ENCODE assay signal across 17 cellular contexts in genomic region chr20:44715495-44716308, GRCh38. TPM values are rescaled to one million over a fixed set of nuclear protein-coding genes. Genes with fewer than 3 reads are reported as not detected.
DNase-seq lines count a peak whose midpoint lies in the region; ATAC-seq, FAIRE-seq and TF ChIP-seq lines count a peak whose summit lies in the region.
"Had no signal": no experiment of that assay in that cellular context is flagged by ENCODE, and none has a peak within 500 bp of the region (broad histone marks: within the 10 kb centered on the region; RNA-seq: fewer than 3 reads in every experiment).

No MANE protein-coding gene starts in this region.

- H3K9me3 ChIP-seq in lower lobe of right lung, result no peaks in the 10 kb centered on the region
- H3K9me3 ChIP-seq: BE2C had no signal

- FAIRE-seq in HTR-8/SVneo (lab: Jason Lieb, UNC), result peak; percentile 92

- no peaks in the 10 kb centered on the region for H3K36me3 ChIP-seq in lower lobe of right lung
- H3K36me3 ChIP-seq: BE2C had no signal

- ATAC-seq in lower lobe of right lung, result no peak

- TF ChIP-seq CTCF in coronary artery (IDR thresholded peaks at IDR 0.05) (no peak), lower lobe of right lung (IDR thresholded peaks at IDR 0.05) (no peak)

- H3K27ac ChIP-seq in coronary artery (peak overlapping the region; percentile 96 to 97), lower lobe of right lung (peak overlapping the region; percentile 80), temporal lobe (ENCODE audit: low read depth, low read length) (peak overlapping the region; percentile 8)
- H3K27ac ChIP-seq: parathyroid adenoma had no signal

- no peaks in the 10 kb centered on the region for H3K27me3 ChIP-seq in lower lobe of right lung (ENCODE audit: low read depth)
- H3K27me3 ChIP-seq: BE2C had no signal

- intact Hi-C loops in lower lobe of right lung (cut with DNase I), result no loop called here

- in situ Hi-C loops in G401 (cut with HindIII; ENCODE audit: low sequenced_read_pairs), result no loop called here

- H3K4me3 ChIP-seq in coronary artery, result peak overlapping the region; percentile 68
- peak overlapping the region; percentile 42 for H3K4me3 ChIP-seq in lower lobe of right lung

- H3K4me1 ChIP-seq in lower lobe of right lung, result peaks cover 33% of the 10 kb centered on the region

- DNase-seq in HTR-8/SVneo (ENCODE audit: insufficient read length, low spot score) (no peak), coronary artery (ENCODE audit: low spot score) (no peak), lower lobe of right lung (peak; percentile 17), AG20443 (ENCODE audit: low spot score) (no peak), A172 (ENCODE audit: low spot score) (no peak), G401 (ENCODE audit: low spot score) (no peak), GM19240 (ENCODE audit: insufficient read length, low spot score) (no peak)
- DNase-seq: activated CD4-positive, alpha-beta T cell treated with anti-CD3 and anti-CD28 coated beads, Interleukin-2, amount 10 ng/mL, durations not matched to agents 7 days and 5 days; effector CD8-positive, alpha-beta T cell; HCEC 1CT; MM.1S; NCI-H2029; NCI-H524 treated with DMSO at 0.1 percent for 48 hours; stimulated activated CD4-positive, alpha-beta T cell treated with anti-CD3 and anti-CD28 coated beads, Interleukin-15, amount 100 ng/mL, for 24 hours had no signal

RNA-seq across cellular contexts. Expression of gene CCN5, which starts 0.5 kb away (rescaled TPM):
- 42.3 TPM for total RNA-seq in lower lobe of right lung
- total RNA-seq in temporal lobe, result not detected
- total RNA-seq in A172 (2014; rRNA removed; shearing (Covaris generic)), result not detected in 2 replicates
- total RNA-seq in G401 (2014; rRNA removed; shearing (Covaris generic)), result 0.17 TPM in 1 of 2 replicates, not detected in the other
- total RNA-seq: activated CD4-positive, alpha-beta T cell treated with anti-CD3 and anti-CD28 coated beads, Interleukin-2, amount 10 ng/mL, durations not matched to agents 7 days and 5 days had no signal

RNA-seq across cellular contexts. Expression of gene KCNK15, which starts 30.0 kb away (rescaled TPM):
- total RNA-seq in lower lobe of right lung (0.89 TPM), temporal lobe (not detected)
- total RNA-seq in A172 (2014; rRNA removed; shearing (Covaris generic)), result 0.62 TPM in 1 of 2 replicates, not detected in the other
- 17.9 TPM in 2 replicates for total RNA-seq in G401 (2014; rRNA removed; shearing (Covaris generic))
- total RNA-seq: activated CD4-positive, alpha-beta T cell treated with anti-CD3 and anti-CD28 coated beads, Interleukin-2, amount 10 ng/mL, durations not matched to agents 7 days and 5 days had no signal

Comparison
In these comparisons a context has a peak if more than half of its experiments do, and no peak if none do; other contexts are left out.
1. H3K27ac ChIP-seq: peak in every context shown above with its lines; median percentile 96 in coronary artery; 80 in lower lobe of right lung; 8 in temporal lobe.
2. RNA of gene CCN5, which starts 0.5 kb away (total RNA-seq): 42.3 TPM in lower lobe of right lung (single experiment); 0.17 TPM in G401, not detected in temporal lobe (single experiment) and not detected in A172; every median in the first group is over 10 times any median in the second.
3. RNA of gene KCNK15, which starts 30.0 kb away (total RNA-seq): 17.9 TPM in G401; 0.89 TPM in lower lobe of right lung (single experiment), not detected in temporal lobe (single experiment) and 0.62 TPM in A172; every median in the first group is over 10 times any median in the second.